ENCODE assay signal across 8 cellular contexts in genomic region chr12:14664434-14665023, GRCh38. TPM values are rescaled to one million over a fixed set of nuclear protein-coding genes. Genes with fewer than 3 reads are reported as not detected.
A peak's percentile ranks its signal among the peaks of the same experiment; 100 is the strongest.
DNase-seq lines count a peak whose midpoint lies in the region; ATAC-seq and TF ChIP-seq lines count a peak whose summit lies in the region.

No MANE protein-coding gene starts in this region.

- no peak overlapping the region for H3K14ac ChIP-seq in mesenchymal stem cell (ENCODE audit: low read length in 2 of 2)

- H3K4me2 ChIP-seq in KMS-11 = no peak overlapping the region
- no peak overlapping the region for H3K4me2 ChIP-seq in mesenchymal stem cell (ENCODE audit: low read length, poor library complexity, severe bottlenecking)

- no peak overlapping the region for H3K4ac ChIP-seq in mesenchymal stem cell (ENCODE audit: low read depth in 1 of 2, low read length in 2 of 2)

- no peaks in the 10 kb centered on the region for H3K79me1 ChIP-seq in mesenchymal stem cell (replicated peaks; ENCODE audit: low read length, poor library complexity, severe bottlenecking)

- no peak overlapping the region for H3K23ac ChIP-seq in mesenchymal stem cell (ENCODE audit: low read length in 2 of 2)

- H3K18ac ChIP-seq in mesenchymal stem cell (ENCODE audit: low read depth in 1 of 2, low read length in 2 of 2) = no peak overlapping the region

- no peak overlapping the region for H4K91ac ChIP-seq in mesenchymal stem cell (ENCODE audit: low read length)

- H3K4me1 Mint-ChIP-seq in activated T-cell treated with anti-CD3 and anti-CD28 coated beads, Interleukin-2, amount 50 U/mL, for 72 hours (ENCODE audit: low read depth) = peaks cover 16% of the 10 kb centered on the region

- intact Hi-C loops in colonic mucosa (cut with DNase I) = loop anchor here (10.0 kb wide), 1 partner anchor 430 kb away; no protein-coding TSS in a partner anchor

- H2BK120ac ChIP-seq in mesenchymal stem cell (ENCODE audit: low read depth, low read length) = no peak overlapping the region

- H3K9me3 ChIP-seq in colonic mucosa = no peaks in the 10 kb centered on the region
- H3K9me3 ChIP-seq in mesenchymal stem cell (ENCODE audit: control insufficient read depth, low read length) = no peaks in the 10 kb centered on the region

- H4K8ac ChIP-seq in mesenchymal stem cell (ENCODE audit: low read length) = no peak overlapping the region

- H3K4me3 Mint-ChIP-seq in activated T-cell treated with anti-CD3 and anti-CD28 coated beads, Interleukin-2, amount 50 U/mL, for 72 hours = no peak overlapping the region

- H3K27ac ChIP-seq in KMS-11 = no peak overlapping the region
- no peak overlapping the region for H3K27ac ChIP-seq in colonic mucosa
- H3K27ac ChIP-seq in mesenchymal stem cell (ENCODE audit: low read length, poor library complexity, severe bottlenecking) = no peak overlapping the region

- H2BK5ac ChIP-seq in mesenchymal stem cell (ENCODE audit: low read depth, low read length, poor library complexity, severe bottlenecking) = no peak overlapping the region

- peaks cover 0 to 2% of the 10 kb centered on the region in 2 donors for H3K9me3 Mint-ChIP-seq in activated T-cell treated with anti-CD3 and anti-CD28 coated beads, Interleukin-2, amount 50 U/mL, for 72 hours

- H3K27me3 ChIP-seq in KMS-11 (ENCODE audit: insufficient read depth, low read depth) (no peaks in the 10 kb centered on the region), colonic mucosa (no peaks in the 10 kb centered on the region), mesenchymal stem cell (ENCODE audit: control insufficient read depth in 1 of 2, insufficient read depth in 1 of 2, low read length in 2 of 2) (no peaks in the 10 kb centered on the region)

- ATAC-seq in activated T-cell treated with anti-CD3 and anti-CD28 coated beads, Interleukin-2, amount 50 U/mL, for 72 hours (replicated peaks in 1 of 2) = peak in 1 of 2 donors; percentile 39
- no peak for ATAC-seq in GM21825 (IDR thresholded peaks at IDR 0.05; ENCODE audit: unreplicated experiment)

- H3K4me1 ChIP-seq in KMS-11 (ENCODE audit: low read depth, poor library complexity, severe bottlenecking) (no peaks in the 10 kb centered on the region), colonic mucosa (no peaks in the 10 kb centered on the region), mesenchymal stem cell (ENCODE audit: control insufficient read depth, insufficient read depth, low read depth, low read length) (no peaks in the 10 kb centered on the region)

- no peaks in the 10 kb centered on the region for H3K79me2 ChIP-seq in KMS-11 (ENCODE audit: insufficient read depth, low read depth)

- H3K4me3 ChIP-seq in KMS-11 (IDR thresholded peaks at IDR 0.05; ENCODE audit: insufficient read depth, low read depth, low read length) = no peak overlapping the region
- H3K4me3 ChIP-seq in colonic mucosa = no peak overlapping the region
- no peak overlapping the region for H3K4me3 ChIP-seq in mesenchymal stem cell (ENCODE audit: insufficient read depth in 1 of 2, low read depth in 1 of 2, low read length in 2 of 2)

- peak; percentile 22 to 28 for DNase-seq in activated T-cell treated with anti-CD3 and anti-CD28 coated beads, Interleukin-2, amount 50 U/mL, for 72 hours
- DNase-seq in activated T-cell treated with anti-CD3 and anti-CD28 coated beads, Interleukin-2, amount 50 U/mL, for 1 hour = no peak
- DNase-seq in RKO (ENCODE audit: low spot score) (peak; percentile 75), colonic mucosa (peak; percentile 56), mesenchymal stem cell (peak; percentile 40), UCSD-AML1 (lab: John Stamatoyannopoulos, UW; ENCODE audit: unreplicated experiment) (no peak)

- 92% methylated on average over 5 of the region's 7 CpGs for WGBS in mesenchymal stem cell

- H3K9ac ChIP-seq in KMS-11 (no peak overlapping the region), colonic mucosa (ENCODE audit: low read depth in 2 of 2, low read length in 2 of 2) (no peak overlapping the region), mesenchymal stem cell (ENCODE audit: low read length) (no peak overlapping the region)

- TF ChIP-seq CTCF in KMS-11 (conservative IDR thresholded peaks at IDR 0.05; ENCODE audit: low read depth, low read length) (peak; percentile 43), colonic mucosa (IDR thresholded peaks at IDR 0.05) (peak; percentile 47)

- no peak overlapping the region for H2BK15ac ChIP-seq in mesenchymal stem cell (ENCODE audit: low read depth, poor library complexity, severe bottlenecking)

- H2AFZ ChIP-seq in KMS-11 (ENCODE audit: low read depth) (no peak overlapping the region), mesenchymal stem cell (ENCODE audit: low read depth, low read length) (no peak overlapping the region)

- no peaks in the 10 kb centered on the region for H3K36me3 ChIP-seq in KMS-11 (ENCODE audit: insufficient read depth)
- H3K36me3 ChIP-seq in colonic mucosa = peaks cover 5% of the 10 kb centered on the region
- no peaks in the 10 kb centered on the region for H3K36me3 ChIP-seq in mesenchymal stem cell (ENCODE audit: control insufficient read depth in 1 of 2, insufficient read depth in 2 of 2, low read depth in 1 of 2, low read length in 2 of 2)

- H3K27me3 Mint-ChIP-seq in activated T-cell treated with anti-CD3 and anti-CD28 coated beads, Interleukin-2, amount 50 U/mL, for 72 hours (ENCODE audit: low read depth) = peaks cover 8% of the 10 kb centered on the region

- H2AK5ac ChIP-seq in mesenchymal stem cell (ENCODE audit: low read length, severe bottlenecking) = no peak overlapping the region

- no peak overlapping the region for H3K27ac Mint-ChIP-seq in activated T-cell treated with anti-CD3 and anti-CD28 coated beads, Interleukin-2, amount 50 U/mL, for 72 hours

- H4K20me1 ChIP-seq in KMS-11 (ENCODE audit: insufficient read depth) = no peaks in the 10 kb centered on the region

- H3K36me3 Mint-ChIP-seq in activated T-cell treated with anti-CD3 and anti-CD28 coated beads, Interleukin-2, amount 50 U/mL, for 72 hours (ENCODE audit: insufficient read depth in 2 of 2) = no peaks in the 10 kb centered on the region

- H2BK12ac ChIP-seq in mesenchymal stem cell (ENCODE audit: low read length in 2 of 2) = no peak overlapping the region

RNA-seq across cellular contexts. Expression of gene GUCY2C, which starts 31.9 kb away (rescaled TPM):
- not detected for total RNA-seq in activated T-cell treated with anti-CD3 and anti-CD28 coated beads, Interleukin-2, amount 50 U/mL, for 72 hours
- 10 to 100 TPM; 52.2 to 74.6 TPM for total RNA-seq in colonic mucosa
- polyA plus RNA-seq in mesenchymal stem cell (2013, experiment 1 of 2) = 0.03 TPM
- polyA plus RNA-seq in mesenchymal stem cell (2013, experiment 2 of 2) = 0.03 TPM

Comparison
In these comparisons a context has a peak if more than half of its experiments do, and no peak if none do; other contexts are left out.
1. DNase-seq: peak in activated T-cell treated with anti-CD3 and anti-CD28 coated beads, Interleukin-2, amount 50 U/mL, for 72 hours (2 of 2), RKO (single experiment), colonic mucosa (single experiment) and mesenchymal stem cell (single experiment); none in activated T-cell treated with anti-CD3 and anti-CD28 coated beads, Interleukin-2, amount 50 U/mL, for 1 hour (single experiment) and UCSD-AML1 (single experiment).
2. RNA of gene GUCY2C, which starts 31.9 kb away (total RNA-seq): 52.2 to 74.6 TPM in colonic mucosa; not detected in activated T-cell treated with anti-CD3 and anti-CD28 coated beads, Interleukin-2, amount 50 U/mL, for 72 hours; every median in the first group is over 10 times any median in the second.